Comparison of ENCODE assay signal across 2 cellular contexts in the genomic region with DNA sequence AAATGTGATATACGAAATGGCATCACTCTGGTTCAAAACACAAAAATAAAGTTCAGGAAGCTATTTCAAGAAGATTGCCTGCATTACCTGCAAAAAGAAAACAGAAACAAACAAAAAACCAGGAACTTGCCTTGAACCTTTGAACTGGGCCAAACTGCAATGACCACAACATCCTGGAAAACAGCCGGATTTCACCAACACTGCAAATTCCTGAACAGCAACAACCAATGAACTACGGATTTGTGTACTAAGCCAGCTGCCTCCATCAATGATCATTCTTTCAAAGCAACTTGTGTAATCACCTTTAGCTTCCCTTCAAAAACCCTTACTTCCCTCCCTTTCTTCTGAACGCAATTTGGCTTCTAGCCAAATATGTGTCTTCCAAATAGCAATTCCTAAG.
TF ChIP-seq lines count a peak whose summit lies in the region.

No MANE protein-coding gene starts in this region.

TF ChIP-seq in H1, 55 proteins besides CTCF, POLR2A, EP300 and RAD21 (continues in another document):
- TF ChIP-seq, protein P1, sequence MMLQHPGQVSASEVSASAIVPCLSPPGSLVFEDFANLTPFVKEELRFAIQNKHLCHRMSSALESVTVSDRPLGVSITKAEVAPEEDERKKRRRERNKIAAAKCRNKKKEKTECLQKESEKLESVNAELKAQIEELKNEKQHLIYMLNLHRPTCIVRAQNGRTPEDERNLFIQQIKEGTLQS (IDR thresholded peaks at IDR 0.05; ENCODE audit: insufficient read depth, low read depth, low read length): no peak
- TF ChIP-seq EZH2 (IDR thresholded peaks at IDR 0.05; ENCODE audit: low read depth, low read length, severe bottlenecking): no peak
- no peak for TF ChIP-seq YY1 (IDR thresholded peaks at IDR 0.05; ENCODE audit: low read depth, low read length)
- no peak for TF ChIP-seq NRF1 (IDR thresholded peaks at IDR 0.05; ENCODE audit: low read depth, low read length)
- no peak for TF ChIP-seq SIRT6 (IDR thresholded peaks at IDR 0.05; ENCODE audit: low read length)
- TF ChIP-seq SP2 (IDR thresholded peaks at IDR 0.05; ENCODE audit: low read length): no peak
- TF ChIP-seq ZNF274 (IDR thresholded peaks at IDR 0.05; ENCODE audit: borderline replicate concordance, extremely low read depth, low read length): no peak
- no peak for TF ChIP-seq PHF8 (conservative IDR thresholded peaks at IDR 0.05; ENCODE audit: low read depth, low read length)
- no peak for TF ChIP-seq GABPA (IDR thresholded peaks at IDR 0.05; ENCODE audit: borderline replicate concordance, insufficient read depth, low read length)
- TF ChIP-seq, protein P2, sequence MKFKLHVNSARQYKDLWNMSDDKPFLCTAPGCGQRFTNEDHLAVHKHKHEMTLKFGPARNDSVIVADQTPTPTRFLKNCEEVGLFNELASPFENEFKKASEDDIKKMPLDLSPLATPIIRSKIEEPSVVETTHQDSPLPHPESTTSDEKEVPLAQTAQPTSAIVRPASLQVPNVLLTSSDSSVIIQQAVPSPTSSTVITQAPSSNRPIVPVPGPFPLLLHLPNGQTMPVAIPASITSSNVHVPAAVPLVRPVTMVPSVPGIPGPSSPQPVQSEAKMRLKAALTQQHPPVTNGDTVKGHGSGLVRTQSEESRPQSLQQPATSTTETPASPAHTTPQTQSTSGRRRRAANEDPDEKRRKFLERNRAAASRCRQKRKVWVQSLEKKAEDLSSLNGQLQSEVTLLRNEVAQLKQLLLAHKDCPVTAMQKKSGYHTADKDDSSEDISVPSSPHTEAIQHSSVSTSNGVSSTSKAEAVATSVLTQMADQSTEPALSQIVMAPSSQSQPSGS (IDR thresholded peaks at IDR 0.05; ENCODE audit: low read length): no peak
- no peak for TF ChIP-seq BACH1 (IDR thresholded peaks at IDR 0.05; ENCODE audit: low read length)
- no peak for TF ChIP-seq FOSL1 (IDR thresholded peaks at IDR 0.05; ENCODE audit: insufficient read depth, low read depth, low read length)
- no peak for TF ChIP-seq CHD2 (IDR thresholded peaks at IDR 0.05; ENCODE audit: low read length)
- TF ChIP-seq, protein P3, sequence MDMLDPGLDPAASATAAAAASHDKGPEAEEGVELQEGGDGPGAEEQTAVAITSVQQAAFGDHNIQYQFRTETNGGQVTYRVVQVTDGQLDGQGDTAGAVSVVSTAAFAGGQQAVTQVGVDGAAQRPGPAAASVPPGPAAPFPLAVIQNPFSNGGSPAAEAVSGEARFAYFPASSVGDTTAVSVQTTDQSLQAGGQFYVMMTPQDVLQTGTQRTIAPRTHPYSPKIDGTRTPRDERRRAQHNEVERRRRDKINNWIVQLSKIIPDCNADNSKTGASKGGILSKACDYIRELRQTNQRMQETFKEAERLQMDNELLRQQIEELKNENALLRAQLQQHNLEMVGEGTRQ (IDR thresholded peaks at IDR 0.05; ENCODE audit: low read length): no peak
- no peak for TF ChIP-seq KDM1A (IDR thresholded peaks at IDR 0.05; ENCODE audit: borderline replicate concordance, low read length)

TF ChIP-seq in HepG2, 621 proteins besides CTCF, POLR2A, EP300 and RAD21 (continues in another document):
- peak; percentile 22 to 30; a peak in 1 of 4 replicates for TF ChIP-seq MAFK (conservative IDR thresholded peaks at IDR 0.05 in 1 of 2, IDR thresholded peaks at IDR 0.05 in 1 of 2; ENCODE audit: low read length in 2 of 2)
- TF ChIP-seq CBX1 (IDR thresholded peaks at IDR 0.05; ENCODE audit: low read depth): no peak
- no peak for TF ChIP-seq POGZ (CRISPR knock-in tag; IDR thresholded peaks at IDR 0.05)
- TF ChIP-seq ZNF570 (CRISPR knock-in tag; IDR thresholded peaks at IDR 0.05; ENCODE audit: borderline replicate concordance): no peak
- TF ChIP-seq, protein P4, sequence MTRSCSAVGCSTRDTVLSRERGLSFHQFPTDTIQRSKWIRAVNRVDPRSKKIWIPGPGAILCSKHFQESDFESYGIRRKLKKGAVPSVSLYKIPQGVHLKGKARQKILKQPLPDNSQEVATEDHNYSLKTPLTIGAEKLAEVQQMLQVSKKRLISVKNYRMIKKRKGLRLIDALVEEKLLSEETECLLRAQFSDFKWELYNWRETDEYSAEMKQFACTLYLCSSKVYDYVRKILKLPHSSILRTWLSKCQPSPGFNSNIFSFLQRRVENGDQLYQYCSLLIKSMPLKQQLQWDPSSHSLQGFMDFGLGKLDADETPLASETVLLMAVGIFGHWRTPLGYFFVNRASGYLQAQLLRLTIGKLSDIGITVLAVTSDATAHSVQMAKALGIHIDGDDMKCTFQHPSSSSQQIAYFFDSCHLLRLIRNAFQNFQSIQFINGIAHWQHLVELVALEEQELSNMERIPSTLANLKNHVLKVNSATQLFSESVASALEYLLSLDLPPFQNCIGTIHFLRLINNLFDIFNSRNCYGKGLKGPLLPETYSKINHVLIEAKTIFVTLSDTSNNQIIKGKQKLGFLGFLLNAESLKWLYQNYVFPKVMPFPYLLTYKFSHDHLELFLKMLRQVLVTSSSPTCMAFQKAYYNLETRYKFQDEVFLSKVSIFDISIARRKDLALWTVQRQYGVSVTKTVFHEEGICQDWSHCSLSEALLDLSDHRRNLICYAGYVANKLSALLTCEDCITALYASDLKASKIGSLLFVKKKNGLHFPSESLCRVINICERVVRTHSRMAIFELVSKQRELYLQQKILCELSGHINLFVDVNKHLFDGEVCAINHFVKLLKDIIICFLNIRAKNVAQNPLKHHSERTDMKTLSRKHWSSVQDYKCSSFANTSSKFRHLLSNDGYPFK (CRISPR knock-in tag; IDR thresholded peaks at IDR 0.05; ENCODE audit: borderline replicate concordance): no peak
- TF ChIP-seq HHEX (CRISPR knock-in tag; IDR thresholded peaks at IDR 0.05): no peak
- TF ChIP-seq ZNF251 (CRISPR knock-in tag; IDR thresholded peaks at IDR 0.05): no peak
- no peak for TF ChIP-seq RFX5 (IDR thresholded peaks at IDR 0.05; ENCODE audit: low read depth, low read length)
- TF ChIP-seq, protein P5, sequence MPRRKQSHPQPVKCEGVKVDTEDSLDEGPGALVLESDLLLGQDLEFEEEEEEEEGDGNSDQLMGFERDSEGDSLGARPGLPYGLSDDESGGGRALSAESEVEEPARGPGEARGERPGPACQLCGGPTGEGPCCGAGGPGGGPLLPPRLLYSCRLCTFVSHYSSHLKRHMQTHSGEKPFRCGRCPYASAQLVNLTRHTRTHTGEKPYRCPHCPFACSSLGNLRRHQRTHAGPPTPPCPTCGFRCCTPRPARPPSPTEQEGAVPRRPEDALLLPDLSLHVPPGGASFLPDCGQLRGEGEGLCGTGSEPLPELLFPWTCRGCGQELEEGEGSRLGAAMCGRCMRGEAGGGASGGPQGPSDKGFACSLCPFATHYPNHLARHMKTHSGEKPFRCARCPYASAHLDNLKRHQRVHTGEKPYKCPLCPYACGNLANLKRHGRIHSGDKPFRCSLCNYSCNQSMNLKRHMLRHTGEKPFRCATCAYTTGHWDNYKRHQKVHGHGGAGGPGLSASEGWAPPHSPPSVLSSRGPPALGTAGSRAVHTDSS (CRISPR knock-in tag; conservative IDR thresholded peaks at IDR 0.05): no peak
- no peak for TF ChIP-seq THAP11 (CRISPR knock-in tag; IDR thresholded peaks at IDR 0.05)
- no peak for TF ChIP-seq ZZZ3 (CRISPR knock-in tag; IDR thresholded peaks at IDR 0.05; ENCODE audit: borderline replicate concordance)
- TF ChIP-seq FOXO1 (CRISPR knock-in tag; IDR thresholded peaks at IDR 0.05): peak; percentile 64; the same call in 1 of the 2 replicates
- TF ChIP-seq, protein P6, sequence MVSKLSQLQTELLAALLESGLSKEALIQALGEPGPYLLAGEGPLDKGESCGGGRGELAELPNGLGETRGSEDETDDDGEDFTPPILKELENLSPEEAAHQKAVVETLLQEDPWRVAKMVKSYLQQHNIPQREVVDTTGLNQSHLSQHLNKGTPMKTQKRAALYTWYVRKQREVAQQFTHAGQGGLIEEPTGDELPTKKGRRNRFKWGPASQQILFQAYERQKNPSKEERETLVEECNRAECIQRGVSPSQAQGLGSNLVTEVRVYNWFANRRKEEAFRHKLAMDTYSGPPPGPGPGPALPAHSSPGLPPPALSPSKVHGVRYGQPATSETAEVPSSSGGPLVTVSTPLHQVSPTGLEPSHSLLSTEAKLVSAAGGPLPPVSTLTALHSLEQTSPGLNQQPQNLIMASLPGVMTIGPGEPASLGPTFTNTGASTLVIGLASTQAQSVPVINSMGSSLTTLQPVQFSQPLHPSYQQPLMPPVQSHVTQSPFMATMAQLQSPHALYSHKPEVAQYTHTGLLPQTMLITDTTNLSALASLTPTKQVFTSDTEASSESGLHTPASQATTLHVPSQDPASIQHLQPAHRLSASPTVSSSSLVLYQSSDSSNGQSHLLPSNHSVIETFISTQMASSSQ (IDR thresholded peaks at IDR 0.05; ENCODE audit: low read depth): no peak
- TF ChIP-seq, protein P6 (CRISPR knock-in tag; IDR thresholded peaks at IDR 0.05; ENCODE audit: borderline replicate concordance): no peak
- TF ChIP-seq MED1 (CRISPR knock-in tag; IDR thresholded peaks at IDR 0.05): peak; percentile 36; the same call in 1 of the 2 replicates
- TF ChIP-seq MEF2D (CRISPR knock-in tag; IDR thresholded peaks at IDR 0.05): no peak
- no peak for TF ChIP-seq ATF7 (IDR thresholded peaks at IDR 0.05)
- no peak for TF ChIP-seq ATF7 (CRISPR knock-in tag; IDR thresholded peaks at IDR 0.05)
- no peak for TF ChIP-seq JUND (CRISPR knock-in tag; IDR thresholded peaks at IDR 0.05)
- no peak for TF ChIP-seq ETV5 (CRISPR knock-in tag; IDR thresholded peaks at IDR 0.05; ENCODE audit: borderline replicate concordance)
- no peak for TF ChIP-seq ZNF101 (CRISPR knock-in tag; IDR thresholded peaks at IDR 0.05; ENCODE audit: borderline replicate concordance, low read depth)
- TF ChIP-seq, protein P7, sequence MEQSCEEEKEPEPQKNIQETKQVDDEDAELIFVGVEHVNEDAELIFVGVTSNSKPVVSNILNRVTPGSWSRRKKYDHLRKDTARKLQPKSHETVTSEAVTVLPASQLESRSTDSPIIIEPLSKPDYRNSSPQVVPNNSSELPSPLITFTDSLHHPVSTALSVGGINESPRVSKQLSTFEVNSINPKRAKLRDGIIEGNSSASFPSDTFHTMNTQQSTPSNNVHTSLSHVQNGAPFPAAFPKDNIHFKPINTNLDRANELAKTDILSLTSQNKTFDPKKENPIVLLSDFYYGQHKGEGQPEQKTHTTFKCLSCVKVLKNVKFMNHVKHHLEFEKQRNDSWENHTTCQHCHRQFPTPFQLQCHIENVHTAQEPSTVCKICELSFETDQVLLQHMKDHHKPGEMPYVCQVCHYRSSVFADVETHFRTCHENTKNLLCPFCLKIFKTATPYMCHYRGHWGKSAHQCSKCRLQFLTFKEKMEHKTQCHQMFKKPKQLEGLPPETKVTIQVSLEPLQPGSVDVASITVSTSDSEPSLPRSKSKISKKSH (CRISPR knock-in tag; IDR thresholded peaks at IDR 0.05; ENCODE audit: borderline replicate concordance): no peak
- no peak for TF ChIP-seq ZNF282 (IDR thresholded peaks at IDR 0.05; ENCODE audit: partially characterized antibody)
- TF ChIP-seq, protein P1 (CRISPR knock-in tag; IDR thresholded peaks at IDR 0.05): no peak
- TF ChIP-seq RAD51 (IDR thresholded peaks at IDR 0.05; ENCODE audit: borderline replicate concordance): no peak
- TF ChIP-seq MZF1 (CRISPR knock-in tag; IDR thresholded peaks at IDR 0.05; ENCODE audit: borderline replicate concordance): no peak
- TF ChIP-seq ZNF780A (CRISPR knock-in tag; IDR thresholded peaks at IDR 0.05): no peak
- TF ChIP-seq ZBTB42 (CRISPR knock-in tag; IDR thresholded peaks at IDR 0.05): no peak
- TF ChIP-seq BRCA1 (CRISPR knock-in tag; IDR thresholded peaks at IDR 0.05): no peak
- TF ChIP-seq, protein P8, sequence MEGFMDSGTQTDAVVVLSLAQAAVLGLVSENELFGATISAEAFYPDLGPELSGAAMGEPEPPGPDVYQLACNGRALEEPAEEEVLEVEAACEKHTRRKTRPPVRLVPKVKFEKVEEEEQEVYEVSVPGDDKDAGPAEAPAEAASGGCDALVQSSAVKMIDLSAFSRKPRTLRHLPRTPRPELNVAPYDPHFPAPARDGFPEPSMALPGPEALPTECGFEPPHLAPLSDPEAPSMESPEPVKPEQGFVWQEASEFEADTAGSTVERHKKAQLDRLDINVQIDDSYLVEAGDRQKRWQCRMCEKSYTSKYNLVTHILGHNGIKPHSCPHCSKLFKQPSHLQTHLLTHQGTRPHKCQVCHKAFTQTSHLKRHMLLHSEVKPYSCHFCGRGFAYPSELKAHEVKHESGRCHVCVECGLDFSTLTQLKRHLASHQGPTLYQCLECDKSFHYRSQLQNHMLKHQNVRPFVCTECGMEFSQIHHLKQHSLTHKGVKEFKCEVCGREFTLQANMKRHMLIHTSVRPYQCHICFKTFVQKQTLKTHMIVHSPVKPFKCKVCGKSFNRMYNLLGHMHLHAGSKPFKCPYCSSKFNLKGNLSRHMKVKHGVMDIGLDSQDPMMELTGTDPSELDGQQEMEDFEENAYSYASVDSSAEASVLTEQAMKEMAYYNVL (CRISPR knock-in tag; IDR thresholded peaks at IDR 0.05; ENCODE audit: borderline replicate concordance): peak; percentile 65; the same call in 1 of the 2 replicates
- no peak for TF ChIP-seq ZNF326 (CRISPR knock-in tag; IDR thresholded peaks at IDR 0.05; ENCODE audit: borderline replicate concordance)
- TF ChIP-seq, protein P9, sequence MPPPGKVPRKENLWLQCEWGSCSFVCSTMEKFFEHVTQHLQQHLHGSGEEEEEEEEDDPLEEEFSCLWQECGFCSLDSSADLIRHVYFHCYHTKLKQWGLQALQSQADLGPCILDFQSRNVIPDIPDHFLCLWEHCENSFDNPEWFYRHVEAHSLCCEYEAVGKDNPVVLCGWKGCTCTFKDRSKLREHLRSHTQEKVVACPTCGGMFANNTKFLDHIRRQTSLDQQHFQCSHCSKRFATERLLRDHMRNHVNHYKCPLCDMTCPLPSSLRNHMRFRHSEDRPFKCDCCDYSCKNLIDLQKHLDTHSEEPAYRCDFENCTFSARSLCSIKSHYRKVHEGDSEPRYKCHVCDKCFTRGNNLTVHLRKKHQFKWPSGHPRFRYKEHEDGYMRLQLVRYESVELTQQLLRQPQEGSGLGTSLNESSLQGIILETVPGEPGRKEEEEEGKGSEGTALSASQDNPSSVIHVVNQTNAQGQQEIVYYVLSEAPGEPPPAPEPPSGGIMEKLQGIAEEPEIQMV (CRISPR knock-in tag; IDR thresholded peaks at IDR 0.05; ENCODE audit: low read depth): no peak
- no peak for TF ChIP-seq ZFYVE20 (CRISPR knock-in tag; IDR thresholded peaks at IDR 0.05; ENCODE audit: borderline replicate concordance, low read depth)
- TF ChIP-seq ZNF550 (CRISPR knock-in tag; IDR thresholded peaks at IDR 0.05; ENCODE audit: borderline replicate concordance): no peak
- TF ChIP-seq SRSF4 (IDR thresholded peaks at IDR 0.05; ENCODE audit: low read depth, low read length, poor library complexity, severe bottlenecking): no peak
- TF ChIP-seq ZNF768 (CRISPR knock-in tag; IDR thresholded peaks at IDR 0.05): no peak
- TF ChIP-seq ZNF264 (CRISPR knock-in tag; IDR thresholded peaks at IDR 0.05): no peak
- no peak for TF ChIP-seq ZNF234 (CRISPR knock-in tag; conservative IDR thresholded peaks at IDR 0.05)
- TF ChIP-seq TMF1 (CRISPR knock-in tag; IDR thresholded peaks at IDR 0.05; ENCODE audit: low read depth): no peak
